ENCODE assay signal across 17 cellular contexts in the genomic region with DNA sequence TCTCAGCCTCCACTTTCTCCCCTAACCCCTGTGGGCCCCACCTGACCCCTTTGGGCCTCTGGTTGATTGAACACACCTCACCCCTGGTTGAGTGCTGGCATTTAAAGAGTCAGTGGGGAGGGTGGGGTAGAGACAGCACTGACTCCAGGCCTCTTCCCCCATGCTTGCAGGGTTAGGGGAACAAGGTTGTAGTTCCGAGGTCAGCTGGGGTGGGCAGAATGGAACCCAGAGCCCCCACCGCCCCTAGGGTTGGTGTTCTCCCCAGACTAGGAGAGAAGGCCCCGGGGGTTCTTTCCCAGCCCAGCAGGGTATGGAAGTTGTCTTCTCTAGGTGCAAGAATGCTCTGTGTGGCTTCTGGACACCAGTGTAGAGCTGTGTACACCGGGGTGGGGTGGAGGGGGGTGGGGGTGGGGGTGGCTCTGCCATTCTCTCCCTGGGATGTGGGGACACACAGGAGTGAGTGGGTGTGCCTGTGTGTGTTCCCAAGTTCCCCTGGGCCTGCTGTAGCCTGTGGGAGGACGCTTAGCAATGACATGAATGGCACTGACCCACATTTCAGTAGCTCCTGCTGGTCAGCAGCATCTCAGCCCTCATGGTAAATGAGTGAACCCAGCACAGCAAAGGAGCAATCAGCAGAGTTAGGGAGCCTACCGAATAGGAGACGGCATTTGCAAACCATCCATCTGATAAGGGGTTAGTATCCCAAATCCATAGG. TPM values are rescaled to one million over a fixed set of nuclear protein-coding genes. Genes with fewer than 3 reads are reported as not detected.
DNase-seq lines count a peak whose midpoint lies in the region; ATAC-seq lines count a peak whose summit lies in the region.
"Had no signal": no experiment of that assay in that cellular context is flagged by ENCODE, and none has a peak within 500 bp of the region (broad histone marks: within the 10 kb centered on the region; RNA-seq: fewer than 3 reads in every experiment).

No MANE protein-coding gene starts in this region.

- peak overlapping the region in 1 of 7 donors; percentile 70 for H3K27ac Mint-ChIP-seq in CD4-positive, alpha-beta memory T cell
- H3K27ac Mint-ChIP-seq: H9 had no signal

- H3K36me3 Mint-ChIP-seq in CD4-positive, alpha-beta memory T cell, result no peaks in the 10 kb centered on the region

- H3K4me1 Mint-ChIP-seq in CD4-positive, alpha-beta memory T cell, result peaks cover 0 to 8% (median 3%) of the 10 kb centered on the region in 4 donors
- H3K4me1 Mint-ChIP-seq: H9 had no signal

- H3K36me3 ChIP-seq in BLaER1 treated with 17β-estradiol and CSF1 and Interleukin-3, amounts not matched to agents 10 nM and 100 nM, result peaks cover 0 to 51% (median 17%) of the 10 kb centered on the region in 11 experiments; a peak in 14 of 22 replicates
- no peaks in the 10 kb centered on the region for H3K36me3 ChIP-seq in CD4-positive, alpha-beta memory T cell (ENCODE audit: insufficient read depth, low read length)
- H3K36me3 ChIP-seq: BE2C had no signal

- DNase-seq in G401 (ENCODE audit: low spot score) (peak; percentile 71), cerebellum (ENCODE audit: low spot score) (peak; percentile 65), sciatic nerve (ENCODE audit: low spot score) (peak; percentile 37), activated gamma-delta T cell (lab: John Stamatoyannopoulos, UW) (no peak), iPS-NIHi7 (ENCODE audit: extremely low spot score) (no peak)
- no peak for DNase-seq in CD4-positive, alpha-beta memory T cell
- no peak for DNase-seq in stimulated activated naive CD4-positive, alpha-beta T cell treated with Interleukin-2 at 50 U/mL for 16 hours (lab: John Stamatoyannopoulos, UW)
- DNase-seq: BE2C, DMS53, GOT3, H9 had no signal

- POLR2A ChIA-PET in CD4-positive, alpha-beta memory T cell (lab: Charles Lee; ENCODE audit: partially characterized antibody), result no interaction called here

- CTCF ChIA-PET in CD4-positive, alpha-beta memory T cell (lab: Charles Lee; ENCODE audit: partially characterized antibody), result interaction anchor here (1.2 kb wide), 1 partner anchor 19 kb away, joined by 4 read pairs; no protein-coding TSS in a partner anchor

- intact Hi-C loops in sciatic nerve (cut with DNase I), result no loop called here
- intact Hi-C loops in CD4-positive, alpha-beta memory T cell (cut with micrococcal nuclease), result no loop called here

- peaks cover 15 to 56% (median 41%) of the 10 kb centered on the region in 10 experiments for H3K4me1 ChIP-seq in BLaER1 treated with 17β-estradiol and CSF1 and Interleukin-3, amounts not matched to agents 10 nM and 100 nM
- no peaks in the 10 kb centered on the region for H3K4me1 ChIP-seq in CD4-positive, alpha-beta memory T cell (ENCODE audit: insufficient read depth, low read length)
- H3K4me1 ChIP-seq: A549, BE2C had no signal

- in situ Hi-C loops in G401 (cut with HindIII; ENCODE audit: low sequenced_read_pairs), result no loop called here

- H3K4me3 Mint-ChIP-seq in CD4-positive, alpha-beta memory T cell, result no peak overlapping the region
- H3K4me3 Mint-ChIP-seq: H9 had no signal

- no peak overlapping the region for H3K4me3 ChIP-seq in BLaER1 treated with 17β-estradiol and CSF1 and Interleukin-3, amounts not matched to agents 10 nM and 100 nM
- H3K4me3 ChIP-seq in CD4-positive, alpha-beta memory T cell (ENCODE audit: low read length in 2 of 2), result no peak overlapping the region
- H3K4me3 ChIP-seq: A549, GM12878 had no signal

- no peak for ATAC-seq in sciatic nerve
- ATAC-seq: A549, GM12878, HepG2 had no signal

- H3K9ac ChIP-seq in BLaER1 treated with 17β-estradiol and CSF1 and Interleukin-3, amounts not matched to agents 10 nM and 100 nM, result no peak overlapping the region

- H4K20me1 ChIP-seq in BLaER1 treated with 17β-estradiol and CSF1 and Interleukin-3, amounts not matched to agents 10 nM and 100 nM, result peaks cover 0 to 37% (median 0%) of the 10 kb centered on the region in 11 experiments; a peak in 4 of 22 replicates

- H3K4me2 ChIP-seq in BLaER1 treated with 17β-estradiol and CSF1 and Interleukin-3, amounts not matched to agents 10 nM and 100 nM, result peak overlapping the region in 7 of 11 experiments; percentile 12 to 54 (median 27); a peak in 13 of 22 replicates
- H3K4me2 ChIP-seq: A549 had no signal

- no peaks in the 10 kb centered on the region for H3K9me3 Mint-ChIP-seq in CD4-positive, alpha-beta memory T cell
- H3K9me3 Mint-ChIP-seq: H9 had no signal

- H3K27ac ChIP-seq in BLaER1 treated with 17β-estradiol and CSF1 and Interleukin-3, amounts not matched to agents 10 nM and 100 nM, result no peak overlapping the region
- H3K27ac ChIP-seq in CD4-positive, alpha-beta memory T cell (ENCODE audit: low read depth, low read length), result no peak overlapping the region
- H3K27ac ChIP-seq: A549 had no signal

- no peaks in the 10 kb centered on the region for H3K27me3 ChIP-seq in BLaER1 treated with 17β-estradiol and CSF1 and Interleukin-3, amounts not matched to agents 10 nM and 100 nM
- no peaks in the 10 kb centered on the region for H3K27me3 ChIP-seq in CD4-positive, alpha-beta memory T cell (ENCODE audit: insufficient read depth, low read length)
- H3K27me3 ChIP-seq: BE2C had no signal

- H3K9me3 ChIP-seq in BLaER1 treated with 17β-estradiol and CSF1 and Interleukin-3, amounts not matched to agents 10 nM and 100 nM (replicated peaks in 1 of 11), result no peaks in the 10 kb centered on the region
- H3K9me3 ChIP-seq in CD4-positive, alpha-beta memory T cell (ENCODE audit: control insufficient read depth in 1 of 2, low read length in 2 of 2), result no peaks in the 10 kb centered on the region
- H3K9me3 ChIP-seq: A549, BE2C had no signal

- H3K27me3 Mint-ChIP-seq in CD4-positive, alpha-beta memory T cell, result no peaks in the 10 kb centered on the region

RNA-seq across cellular contexts. Expression of a gene that starts 33.6 kb away (rescaled TPM):
- not detected in 2 replicates for total RNA-seq in G401 (2014; rRNA removed; shearing (Covaris generic))
- total RNA-seq in cerebellum, result not detected
- 7.6 TPM for total RNA-seq in sciatic nerve
- 10 to 100 TPM; 18.0 to 19.5 TPM for total RNA-seq in CD4-positive, alpha-beta memory T cell
- polyA plus RNA-seq in CD4-positive, alpha-beta memory T cell, result 10 to 100 TPM; 65.0 to 67.5 TPM
- total RNA-seq: Daoy, H9 had no signal
- polyA plus RNA-seq: A549, AG04450 had no signal

Comparison
In these comparisons a context has a peak if more than half of its experiments do, and no peak if none do; other contexts are left out.
1. DNase-seq: peak in G401 (single experiment), cerebellum (single experiment) and sciatic nerve (single experiment); none in activated gamma-delta T cell (single experiment), iPS-NIHi7 (single experiment), CD4-positive, alpha-beta memory T cell (0 of 5) and stimulated activated naive CD4-positive, alpha-beta T cell treated with Interleukin-2 at 50 U/mL for 16 hours (single experiment).